1 cellular context compared by ENCODE assay signal in the genomic region with DNA sequence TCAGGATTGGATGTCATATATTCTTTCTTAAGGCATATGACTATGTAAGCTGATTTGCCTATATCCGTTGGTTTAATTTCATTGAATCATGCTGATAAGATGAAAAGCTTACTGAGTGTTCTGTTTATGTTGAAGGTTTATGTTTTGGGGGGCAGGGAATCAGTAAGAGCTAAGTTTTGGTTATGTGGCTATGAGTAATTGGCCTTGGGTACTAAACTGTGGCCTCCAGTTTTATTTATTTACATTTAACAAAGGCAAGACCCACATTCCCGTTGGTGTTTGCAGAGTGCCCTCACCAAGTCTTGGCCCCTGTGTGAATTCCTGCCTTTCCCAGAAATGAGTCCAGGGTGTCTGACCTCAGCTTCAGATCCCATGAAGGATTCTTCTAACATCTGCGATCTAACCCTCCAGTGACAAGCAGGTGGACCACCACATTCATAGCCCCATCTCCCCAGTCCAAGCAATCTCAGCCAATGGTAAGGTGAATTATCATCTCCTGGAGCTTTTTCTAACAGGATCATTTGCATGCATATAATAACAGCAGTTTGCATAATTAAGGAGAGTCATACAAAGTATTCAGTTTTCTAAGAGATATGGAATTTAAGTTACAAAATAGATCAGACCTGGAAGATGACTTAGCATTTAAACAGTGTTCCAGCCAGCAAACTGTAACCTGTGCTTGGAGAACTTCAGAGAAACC.
TF ChIP-seq lines count a peak whose summit lies in the region.

No MANE protein-coding gene starts in this region.

TF ChIP-seq in HepG2, 621 proteins besides CTCF, POLR2A, EP300 and RAD21:
- TF ChIP-seq PHF8 (CRISPR knock-in tag; IDR thresholded peaks at IDR 0.05) = no peak
- TF ChIP-seq ZNF235 (CRISPR knock-in tag; IDR thresholded peaks at IDR 0.05; ENCODE audit: borderline replicate concordance) = no peak
- TF ChIP-seq NFE2L2 (IDR thresholded peaks at IDR 0.05; ENCODE audit: low read length) = peak; percentile 55; the same call in 1 of the 2 replicates
- no peak for TF ChIP-seq ZNF484 (CRISPR knock-in tag; IDR thresholded peaks at IDR 0.05; ENCODE audit: borderline replicate concordance, low read depth)
- no peak for TF ChIP-seq ZNF101 (CRISPR knock-in tag; IDR thresholded peaks at IDR 0.05; ENCODE audit: borderline replicate concordance, low read depth)
- TF ChIP-seq SAP130 (CRISPR knock-in tag; IDR thresholded peaks at IDR 0.05; ENCODE audit: low read depth) = 0 out of 2 replicates have a peak, but pooled peaks have one; percentile 15
- TF ChIP-seq, protein P1, sequence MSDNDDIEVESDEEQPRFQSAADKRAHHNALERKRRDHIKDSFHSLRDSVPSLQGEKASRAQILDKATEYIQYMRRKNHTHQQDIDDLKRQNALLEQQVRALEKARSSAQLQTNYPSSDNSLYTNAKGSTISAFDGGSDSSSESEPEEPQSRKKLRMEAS (IDR thresholded peaks at IDR 0.05) = no peak
- no peak for TF ChIP-seq ZSCAN12 (CRISPR knock-in tag; IDR thresholded peaks at IDR 0.05)
- TF ChIP-seq NCOA2 (CRISPR knock-in tag; IDR thresholded peaks at IDR 0.05) = peak; percentile 15; the same call in 1 of the 2 replicates
- TF ChIP-seq, protein P2, sequence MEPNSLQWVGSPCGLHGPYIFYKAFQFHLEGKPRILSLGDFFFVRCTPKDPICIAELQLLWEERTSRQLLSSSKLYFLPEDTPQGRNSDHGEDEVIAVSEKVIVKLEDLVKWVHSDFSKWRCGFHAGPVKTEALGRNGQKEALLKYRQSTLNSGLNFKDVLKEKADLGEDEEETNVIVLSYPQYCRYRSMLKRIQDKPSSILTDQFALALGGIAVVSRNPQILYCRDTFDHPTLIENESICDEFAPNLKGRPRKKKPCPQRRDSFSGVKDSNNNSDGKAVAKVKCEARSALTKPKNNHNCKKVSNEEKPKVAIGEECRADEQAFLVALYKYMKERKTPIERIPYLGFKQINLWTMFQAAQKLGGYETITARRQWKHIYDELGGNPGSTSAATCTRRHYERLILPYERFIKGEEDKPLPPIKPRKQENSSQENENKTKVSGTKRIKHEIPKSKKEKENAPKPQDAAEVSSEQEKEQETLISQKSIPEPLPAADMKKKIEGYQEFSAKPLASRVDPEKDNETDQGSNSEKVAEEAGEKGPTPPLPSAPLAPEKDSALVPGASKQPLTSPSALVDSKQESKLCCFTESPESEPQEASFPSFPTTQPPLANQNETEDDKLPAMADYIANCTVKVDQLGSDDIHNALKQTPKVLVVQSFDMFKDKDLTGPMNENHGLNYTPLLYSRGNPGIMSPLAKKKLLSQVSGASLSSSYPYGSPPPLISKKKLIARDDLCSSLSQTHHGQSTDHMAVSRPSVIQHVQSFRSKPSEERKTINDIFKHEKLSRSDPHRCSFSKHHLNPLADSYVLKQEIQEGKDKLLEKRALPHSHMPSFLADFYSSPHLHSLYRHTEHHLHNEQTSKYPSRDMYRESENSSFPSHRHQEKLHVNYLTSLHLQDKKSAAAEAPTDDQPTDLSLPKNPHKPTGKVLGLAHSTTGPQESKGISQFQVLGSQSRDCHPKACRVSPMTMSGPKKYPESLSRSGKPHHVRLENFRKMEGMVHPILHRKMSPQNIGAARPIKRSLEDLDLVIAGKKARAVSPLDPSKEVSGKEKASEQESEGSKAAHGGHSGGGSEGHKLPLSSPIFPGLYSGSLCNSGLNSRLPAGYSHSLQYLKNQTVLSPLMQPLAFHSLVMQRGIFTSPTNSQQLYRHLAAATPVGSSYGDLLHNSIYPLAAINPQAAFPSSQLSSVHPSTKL (CRISPR knock-in tag; IDR thresholded peaks at IDR 0.05) = peak; percentile 47
- TF ChIP-seq RARA (CRISPR knock-in tag; IDR thresholded peaks at IDR 0.05) = 0 out of 2 replicates have a peak, but pooled peaks have one; percentile 13
